1 cellular context compared by ENCODE assay signal in genomic region chr14:21023817-21024667, GRCh38.
TF ChIP-seq lines count a peak whose summit lies in the region.

No MANE protein-coding gene starts in this region.

TF ChIP-seq in HepG2, 621 proteins besides CTCF, POLR2A, EP300 and RAD21 (continued from another document and continues in another):
- TF ChIP-seq AHDC1 (CRISPR knock-in tag; IDR thresholded peaks at IDR 0.05; ENCODE audit: borderline replicate concordance) (no peak), ZNF34 (CRISPR knock-in tag; IDR thresholded peaks at IDR 0.05; ENCODE audit: borderline replicate concordance) (no peak), U2AF1 (optimal IDR thresholded peaks at IDR 0.05; ENCODE audit: low read depth, low read length) (no peak), ZSCAN5A (CRISPR knock-in tag; IDR thresholded peaks at IDR 0.05; ENCODE audit: borderline replicate concordance) (no peak), JARID2 (CRISPR knock-in tag; IDR thresholded peaks at IDR 0.05; ENCODE audit: insufficient replicate concordance) (no peak), ARHGAP35 (CRISPR knock-in tag; IDR thresholded peaks at IDR 0.05; ENCODE audit: borderline replicate concordance) (no peak), ZNF660 (CRISPR knock-in tag; IDR thresholded peaks at IDR 0.05; ENCODE audit: borderline replicate concordance, low read depth) (no peak), THAP9 (CRISPR knock-in tag; IDR thresholded peaks at IDR 0.05; ENCODE audit: borderline replicate concordance) (no peak), PRPF4 (IDR thresholded peaks at IDR 0.05; ENCODE audit: low read depth, low read length, poor library complexity, severe bottlenecking) (no peak), ISX (CRISPR knock-in tag; conservative IDR thresholded peaks at IDR 0.05) (no peak), NFYB (CRISPR knock-in tag; IDR thresholded peaks at IDR 0.05) (peak; percentile 39; the same call in 1 of the 2 replicates), SMARCC2 (IDR thresholded peaks at IDR 0.05) (no peak), ZIK1 (CRISPR knock-in tag; IDR thresholded peaks at IDR 0.05; ENCODE audit: borderline replicate concordance, low read depth) (no peak), MTF1 (CRISPR knock-in tag; IDR thresholded peaks at IDR 0.05) (no peak), ZBTB40 (IDR thresholded peaks at IDR 0.05) (no peak), ZBTB40 (CRISPR knock-in tag; IDR thresholded peaks at IDR 0.05) (no peak), ZNF746 (CRISPR knock-in tag; IDR thresholded peaks at IDR 0.05) (0 out of 2 replicates have a peak, but pooled peaks have one; percentile 37), PLRG1 (conservative IDR thresholded peaks at IDR 0.05) (no peak), ZNF430 (CRISPR knock-in tag; IDR thresholded peaks at IDR 0.05) (peak; percentile 18; the same call in 1 of the 2 replicates), MBNL3 (CRISPR knock-in tag; conservative IDR thresholded peaks at IDR 0.05) (no peak), ELF3 (CRISPR knock-in tag; IDR thresholded peaks at IDR 0.05) (0 out of 2 replicates have a peak, but pooled peaks have one; percentile 28), XRCC5 (optimal IDR thresholded peaks at IDR 0.05; ENCODE audit: low read length) (no peak), ZNF451 (CRISPR knock-in tag; IDR thresholded peaks at IDR 0.05) (no peak), CEBPZ (IDR thresholded peaks at IDR 0.05; ENCODE audit: low read length) (no peak), ATF2 (CRISPR knock-in tag; IDR thresholded peaks at IDR 0.05) (no peak), HOXA9 (CRISPR knock-in tag; IDR thresholded peaks at IDR 0.05; ENCODE audit: borderline replicate concordance) (no peak), NRL (CRISPR knock-in tag; IDR thresholded peaks at IDR 0.05; ENCODE audit: borderline replicate concordance) (no peak), ZNF550 (CRISPR knock-in tag; IDR thresholded peaks at IDR 0.05; ENCODE audit: borderline replicate concordance) (no peak), ADNP (CRISPR knock-in tag; IDR thresholded peaks at IDR 0.05) (no peak), DR1 (CRISPR knock-in tag; IDR thresholded peaks at IDR 0.05) (no peak), KLF15 (CRISPR knock-in tag; IDR thresholded peaks at IDR 0.05; ENCODE audit: borderline replicate concordance) (no peak)
